ENCODE assay signal across 29 cellular contexts in genomic region chr2:204695506-204695905, GRCh38.
DNase-seq lines count a peak whose midpoint lies in the region; ATAC-seq, FAIRE-seq and TF ChIP-seq lines count a peak whose summit lies in the region.
"Had no signal": no experiment of that assay in that cellular context is flagged by ENCODE, and none has a peak within 500 bp of the region (broad histone marks: within the 10 kb centered on the region; RNA-seq: fewer than 3 reads in every experiment).

No MANE protein-coding gene starts in this region.

- no peaks in the 10 kb centered on the region for H3K27me3 ChIP-seq in endodermal cell (ENCODE audit: control insufficient read depth, insufficient read depth, low read length, poor library complexity, severe bottlenecking)
- H3K27me3 ChIP-seq: ascending aorta, transverse colon had no signal

- H3K9me3 ChIP-seq in endodermal cell (ENCODE audit: control insufficient read depth, low read length): no peaks in the 10 kb centered on the region
- H3K9me3 ChIP-seq: ascending aorta, transverse colon had no signal

- FAIRE-seq in frontal cortex (lab: Jason Lieb, UNC): no peak
- FAIRE-seq: colon, D721Med, H1, kidney, small intestine had no signal

- H3K4me1 Mint-ChIP-seq in chondrocyte (ENCODE audit: low read depth): peaks cover 31% of the 10 kb centered on the region
- no peaks in the 10 kb centered on the region for H3K4me1 Mint-ChIP-seq in endodermal cell
- H3K4me1 Mint-ChIP-seq: stimulated activated naive CD8-positive, alpha-beta T cell treated with anti-CD3 and anti-CD28 coated beads, Interleukin-15, amount 100 ng/mL, for 72 hours had no signal

- ATAC-seq in GM18870 (IDR thresholded peaks at IDR 0.05; ENCODE audit: unreplicated experiment): no peak
- ATAC-seq: activated T-cell treated with anti-CD3 and anti-CD28 coated beads, Interleukin-2, amount 50 U/mL, for 4 hours; PC-3; stimulated activated naive CD8-positive, alpha-beta T cell treated with anti-CD3 and anti-CD28 coated beads, Interleukin-15, amount 100 ng/mL, for 72 hours had no signal

- no peak overlapping the region for H3K4me3 ChIP-seq in endodermal cell (ENCODE audit: low read length)
- H3K4me3 ChIP-seq: ascending aorta, transverse colon had no signal

- peak overlapping the region; percentile 56 for H3K27ac Mint-ChIP-seq in chondrocyte (ENCODE audit: unreplicated experiment)
- H3K27ac Mint-ChIP-seq in endodermal cell: no peak overlapping the region
- H3K27ac Mint-ChIP-seq: activated naive CD4-positive, alpha-beta T cell treated with anti-CD3 and anti-CD28 coated beads, Interleukin-2, amount 10 ng/mL, durations not matched to agents 7 days and 5 days; progenitor cell of endocrine pancreas; stimulated activated naive CD8-positive, alpha-beta T cell treated with anti-CD3 and anti-CD28 coated beads, Interleukin-15, amount 100 ng/mL, for 72 hours had no signal

- no peaks in the 10 kb centered on the region for H3K27me3 Mint-ChIP-seq in chondrocyte (ENCODE audit: low read depth)
- no peaks in the 10 kb centered on the region for H3K27me3 Mint-ChIP-seq in endodermal cell (ENCODE audit: insufficient read depth)
- H3K27me3 Mint-ChIP-seq: progenitor cell of endocrine pancreas; stimulated activated naive CD8-positive, alpha-beta T cell treated with anti-CD3 and anti-CD28 coated beads, Interleukin-15, amount 100 ng/mL, for 72 hours had no signal

- H3K9me3 Mint-ChIP-seq in chondrocyte (ENCODE audit: low read depth) (peaks cover 2% of the 10 kb centered on the region), endodermal cell (no peaks in the 10 kb centered on the region)
- H3K9me3 Mint-ChIP-seq: activated naive CD4-positive, alpha-beta T cell treated with anti-CD3 and anti-CD28 coated beads, Interleukin-2, amount 10 ng/mL, durations not matched to agents 7 days and 5 days; activated T-cell treated with anti-CD3 and anti-CD28 coated beads, Interleukin-2, amount 50 U/mL, for 4 hours; neural crest cell; stimulated activated naive CD8-positive, alpha-beta T cell treated with anti-CD3 and anti-CD28 coated beads, Interleukin-15, amount 100 ng/mL, for 72 hours had no signal

- WGBS in endodermal cell (ENCODE audit: insufficient coverage in 1 of 2, insufficient read length in 1 of 2), 2 experiments: 85% methylated on average over 1 of the region's 1 CpG; no CpG with 5 or more reads in 1 of the 2 experiments

- TF ChIP-seq CTCF in chondrocyte (IDR thresholded peaks at IDR 0.05) (no peak), endodermal cell (conservative IDR thresholded peaks at IDR 0.05) (no peak)

- H3K4me3 Mint-ChIP-seq in chondrocyte (ENCODE audit: unreplicated experiment) (no peak overlapping the region), endodermal cell (no peak overlapping the region)
- H3K4me3 Mint-ChIP-seq: activated naive CD4-positive, alpha-beta T cell treated with anti-CD3 and anti-CD28 coated beads, Interleukin-2, amount 10 ng/mL, durations not matched to agents 7 days and 5 days; activated T-cell treated with anti-CD3 and anti-CD28 coated beads, Interleukin-2, amount 50 U/mL, for 4 hours; neural crest cell; stimulated activated naive CD8-positive, alpha-beta T cell treated with anti-CD3 and anti-CD28 coated beads, Interleukin-15, amount 100 ng/mL, for 72 hours had no signal

- H3K36me3 ChIP-seq in endodermal cell (ENCODE audit: control insufficient read depth, insufficient read depth, low read length): no peaks in the 10 kb centered on the region
- H3K36me3 ChIP-seq: ascending aorta, transverse colon had no signal

- H3K4me1 ChIP-seq in endodermal cell (ENCODE audit: control insufficient read depth, insufficient read depth, low read length): no peaks in the 10 kb centered on the region

- DNase-seq in GM04504 (ENCODE audit: low read depth) (peak; percentile 61), chondrocyte (ENCODE audit: low spot score) (no peak), left kidney (ENCODE audit: low read depth, low spot score) (peak; percentile 56), frontal cortex (ENCODE audit: low spot score in 2 of 2) (no peak), NCI-H1105 (lab: John Stamatoyannopoulos, UW) (no peak), endodermal cell (no peak)
- DNase-seq: activated CD8-positive, alpha-beta memory T cell treated with anti-CD3 and anti-CD28 coated beads for 24 hours; activated naive CD4-positive, alpha-beta T cell treated with anti-CD3 and anti-CD28 coated beads, Interleukin-2, amount 10 ng/mL, durations not matched to agents 7 days and 5 days; activated T-cell treated with anti-CD3 and anti-CD28 coated beads, Interleukin-2, amount 50 U/mL, for 4 hours; C1 segment of cervical spinal cord; hippocampal formation; KG1; kidney; MV-4-11; NCI-H187 treated with DMSO at 0.1 percent for 48 hours; PC-3; SHP77 treated with DMSO at 0.1 percent for 48 hours; small intestine; stimulated activated CD4-positive, alpha-beta T cell treated with anti-CD3 and anti-CD28 coated beads, Interleukin-2, amount 100 ng/mL, for 48 hours; stimulated activated naive CD8-positive, alpha-beta T cell treated with anti-CD3 and anti-CD28 coated beads, Interleukin-15, amount 100 ng/mL, for 72 hours; T-helper 1 cell; transverse colon had no signal

- peaks cover 2% of the 10 kb centered on the region for H3K36me3 Mint-ChIP-seq in chondrocyte (ENCODE audit: low read depth)
- no peaks in the 10 kb centered on the region for H3K36me3 Mint-ChIP-seq in endodermal cell (ENCODE audit: low read depth)
- H3K36me3 Mint-ChIP-seq: activated naive CD4-positive, alpha-beta T cell treated with anti-CD3 and anti-CD28 coated beads, Interleukin-2, amount 10 ng/mL, durations not matched to agents 7 days and 5 days had no signal

- H3K9ac ChIP-seq in endodermal cell (ENCODE audit: extremely low read depth, low read length, poor library complexity, severe bottlenecking): no peak overlapping the region

- no peak overlapping the region for H3K27ac ChIP-seq in endodermal cell (ENCODE audit: low read depth, low read length)
- H3K27ac ChIP-seq: ascending aorta had no signal

Comparison
In these comparisons a context has a peak if more than half of its experiments do, and no peak if none do; other contexts are left out.
1. DNase-seq: peak in GM04504 (single experiment) and left kidney (single experiment); none in chondrocyte (single experiment), frontal cortex (0 of 2), NCI-H1105 (single experiment) and endodermal cell (single experiment).